In genomic region chr9:31808770-31809169, GRCh38 we compare ENCODE assay signal across 1 cellular context.
TF ChIP-seq lines count a peak whose summit lies in the region.

No MANE protein-coding gene starts in this region.

TF ChIP-seq in GM23338, 12 proteins besides CTCF, POLR2A, EP300 and RAD21 (continued from another document):
- no peak for TF ChIP-seq ZNF462 (CRISPR knock-in tag; IDR thresholded peaks at IDR 0.05)
- no peak for TF ChIP-seq STAT1 (IDR thresholded peaks at IDR 0.05; ENCODE audit: unreplicated experiment)
- TF ChIP-seq ZNF331 (CRISPR knock-in tag; IDR thresholded peaks at IDR 0.05; ENCODE audit: low read depth), result no peak
- TF ChIP-seq POLR2AphosphoS5 (IDR thresholded peaks at IDR 0.05; ENCODE audit: low read depth), result no peak
- TF ChIP-seq ETS1 (IDR thresholded peaks at IDR 0.05), result no peak
- no peak for TF ChIP-seq EZH2phosphoT487 (IDR thresholded peaks at IDR 0.05; ENCODE audit: unreplicated experiment)
- no peak for TF ChIP-seq REST (IDR thresholded peaks at IDR 0.05; ENCODE audit: unreplicated experiment)
- TF ChIP-seq EZH2 (IDR thresholded peaks at IDR 0.05; ENCODE audit: low read depth, unreplicated experiment), result no peak
- no peak for TF ChIP-seq CREB1 (CRISPR knock-in tag; IDR thresholded peaks at IDR 0.05; ENCODE audit: low read depth)
- no peak for TF ChIP-seq NANOG (IDR thresholded peaks at IDR 0.05; ENCODE audit: borderline replicate concordance)
- TF ChIP-seq ZNF114 (CRISPR knock-in tag; IDR thresholded peaks at IDR 0.05), result no peak
